In genomic region chr1:119712342-119713038, GRCh38 we compare ENCODE assay signal across 1 cellular context.
A peak's percentile ranks its signal among the peaks of the same experiment; 100 is the strongest.
TF ChIP-seq lines count a peak whose summit lies in the region.

No MANE protein-coding gene starts in this region.

TF ChIP-seq in HepG2, 621 proteins besides CTCF, POLR2A, EP300 and RAD21 (continued from another document and continues in another):
- TF ChIP-seq ZBTB33 (CRISPR knock-in tag; IDR thresholded peaks at IDR 0.05) (no peak), ZNF224 (CRISPR knock-in tag; IDR thresholded peaks at IDR 0.05) (no peak), MEIS2 (CRISPR knock-in tag; IDR thresholded peaks at IDR 0.05) (no peak), ZNF275 (CRISPR knock-in tag; IDR thresholded peaks at IDR 0.05; ENCODE audit: borderline replicate concordance) (no peak), JDP2 (CRISPR knock-in tag; IDR thresholded peaks at IDR 0.05; ENCODE audit: borderline replicate concordance) (no peak), SPEN (CRISPR knock-in tag; IDR thresholded peaks at IDR 0.05; ENCODE audit: low read depth) (no peak), ZNF549 (CRISPR knock-in tag; IDR thresholded peaks at IDR 0.05) (no peak), KDM6A (CRISPR knock-in tag; IDR thresholded peaks at IDR 0.05; ENCODE audit: low read depth) (no peak), JUN (CRISPR knock-in tag; IDR thresholded peaks at IDR 0.05) (no peak), ZNF274 (CRISPR knock-in tag; IDR thresholded peaks at IDR 0.05) (no peak), SP1 (IDR thresholded peaks at IDR 0.05) (no peak), SP1 (CRISPR knock-in tag; IDR thresholded peaks at IDR 0.05) (0 out of 2 replicates have a peak, but pooled peaks have one; percentile 27), FOXJ3 (CRISPR knock-in tag; IDR thresholded peaks at IDR 0.05; ENCODE audit: borderline replicate concordance) (peak; percentile 41; the same call in 1 of the 2 replicates), SMAD1 (CRISPR knock-in tag; IDR thresholded peaks at IDR 0.05; ENCODE audit: borderline replicate concordance, low read depth) (0 out of 2 replicates have a peak, but pooled peaks have one; percentile 42), SAP130 (CRISPR knock-in tag; IDR thresholded peaks at IDR 0.05; ENCODE audit: low read depth) (0 out of 2 replicates have a peak, but pooled peaks have one; percentile 15), ZNF24 (IDR thresholded peaks at IDR 0.05) (no peak), ZNF660 (CRISPR knock-in tag; IDR thresholded peaks at IDR 0.05; ENCODE audit: borderline replicate concordance, low read depth) (no peak), ZNF687 (CRISPR knock-in tag; IDR thresholded peaks at IDR 0.05) (peak; percentile 61), MIXL1 (CRISPR knock-in tag; IDR thresholded peaks at IDR 0.05) (0 out of 2 replicates have a peak, but pooled peaks have one; percentile 28), ZNF510 (CRISPR knock-in tag; IDR thresholded peaks at IDR 0.05; ENCODE audit: low read depth) (no peak), ZNF414 (CRISPR knock-in tag; IDR thresholded peaks at IDR 0.05) (0 out of 2 replicates have a peak, but pooled peaks have one; percentile 57), ZNF136 (CRISPR knock-in tag; IDR thresholded peaks at IDR 0.05; ENCODE audit: low read depth) (no peak), THAP11 (CRISPR knock-in tag; IDR thresholded peaks at IDR 0.05) (peak; percentile 73), MED1 (CRISPR knock-in tag; IDR thresholded peaks at IDR 0.05) (peak; percentile 59), KAT2B (IDR thresholded peaks at IDR 0.05; ENCODE audit: borderline replicate concordance, low read depth, low read length) (no peak), ZNF431 (CRISPR knock-in tag; IDR thresholded peaks at IDR 0.05; ENCODE audit: borderline replicate concordance, low read depth) (no peak), ZNF281 (CRISPR knock-in tag; IDR thresholded peaks at IDR 0.05; ENCODE audit: borderline replicate concordance) (peak; percentile 41; the same call in 1 of the 2 replicates), PHF20 (CRISPR knock-in tag; IDR thresholded peaks at IDR 0.05) (no peak), ZIK1 (CRISPR knock-in tag; IDR thresholded peaks at IDR 0.05; ENCODE audit: borderline replicate concordance, low read depth) (no peak), E2F5 (CRISPR knock-in tag; conservative IDR thresholded peaks at IDR 0.05) (no peak), TAF1 (CRISPR knock-in tag; IDR thresholded peaks at IDR 0.05) (peak; percentile 18; the same call in 1 of the 2 replicates), ZNF816 (CRISPR knock-in tag; IDR thresholded peaks at IDR 0.05; ENCODE audit: borderline replicate concordance) (peak; percentile 44; the same call in 1 of the 2 replicates), RFX1 (IDR thresholded peaks at IDR 0.05) (no peak), SP140L (CRISPR knock-in tag; IDR thresholded peaks at IDR 0.05; ENCODE audit: borderline replicate concordance) (0 out of 2 replicates have a peak, but pooled peaks have one; percentile 18), RERE (CRISPR knock-in tag; IDR thresholded peaks at IDR 0.05; ENCODE audit: low read depth) (no peak), STAT6 (CRISPR knock-in tag; IDR thresholded peaks at IDR 0.05; ENCODE audit: borderline replicate concordance) (no peak), ZNF761 (CRISPR knock-in tag; conservative IDR thresholded peaks at IDR 0.05) (no peak)
